ENCODE assay signal across 21 cellular contexts in genomic region chr6:110486756-110487155, GRCh38. TPM values are rescaled to one million over a fixed set of nuclear protein-coding genes. Genes with fewer than 3 reads are reported as not detected.
"Had no signal": no experiment of that assay in that cellular context is flagged by ENCODE, and none has a peak within 500 bp of the region (broad histone marks: within the 10 kb centered on the region; RNA-seq: fewer than 3 reads in every experiment).

No MANE protein-coding gene starts in this region.

- H3K9me3 ChIP-seq: SJSA1 had no signal

- H3K4me3 ChIP-seq: SJSA1, SK-N-MC had no signal

- H3K27ac ChIP-seq: SJSA1, SK-N-MC had no signal

- H3K4me1 ChIP-seq: SJSA1 had no signal

- DNase-seq: Karpas-422, KG1, MM.1S, NCI-H1092 treated with DMSO at 0.1 percent for 48 hours, NCI-H1436, NCI-H187, NCI-H2029, NCI-H2081 treated with DMSO at 0.1 percent for 48 hours, NCI-H2171, NCI-H226, NCI-H446, NCI-H510A, NCI-H524 treated with DMSO at 0.1 percent for 48 hours, NCI-H69, NCI-H774, Right ventricle myocardium superior, RPMI8226, SIG-M5 had no signal

- H3K36me3 ChIP-seq: SJSA1 had no signal

RNA-seq across cellular contexts. Expression of gene SLC22A16, which starts 10.3 kb away (rescaled TPM):
- total RNA-seq: HT-29, Right ventricle myocardium superior, SJSA1 had no signal
